Comparison of ENCODE assay signal across 2 cellular contexts in the genomic region with DNA sequence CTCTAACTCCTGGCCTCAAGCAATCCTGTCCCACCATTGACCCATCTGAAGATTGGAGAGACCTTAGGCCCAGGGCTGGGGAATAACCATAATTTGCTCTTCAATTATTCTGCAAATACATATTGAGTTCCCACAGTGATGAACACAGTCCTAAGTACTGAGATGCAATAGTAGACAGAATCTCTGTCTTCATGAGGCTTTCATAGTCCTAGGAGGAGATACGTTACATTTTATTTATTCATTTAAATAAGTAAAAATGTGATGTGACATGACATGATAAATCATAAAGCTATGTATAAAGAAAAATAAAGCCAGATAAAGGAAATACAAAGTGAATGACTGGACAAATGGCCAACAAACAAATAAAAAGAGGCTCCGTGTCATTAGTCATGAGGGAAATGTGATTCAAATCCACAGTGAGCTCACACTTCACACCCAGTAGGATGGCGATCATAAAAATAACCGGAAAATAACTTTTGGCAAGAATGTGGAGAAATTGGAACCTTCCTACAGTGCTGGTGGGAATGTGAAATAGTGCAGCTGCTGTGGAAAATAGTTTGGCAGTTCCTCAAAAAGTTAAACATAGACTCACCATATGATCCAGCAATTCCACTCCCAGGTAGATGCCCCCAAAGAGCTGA.
TF ChIP-seq lines count a peak whose summit lies in the region.

No MANE protein-coding gene starts in this region.

TF ChIP-seq in SK-N-SH, 30 proteins besides CTCF, POLR2A, EP300 and RAD21 (continued from another document and continues in another):
- TF ChIP-seq USF2 (IDR thresholded peaks at IDR 0.05; ENCODE audit: borderline replicate concordance, low read depth, low read length), result no peak
- TF ChIP-seq NFIC (IDR thresholded peaks at IDR 0.05; ENCODE audit: borderline replicate concordance), result peak; percentile 82
- peak; percentile 49; the same call in 1 of the 2 replicates for TF ChIP-seq FOSL2 (IDR thresholded peaks at IDR 0.05; ENCODE audit: borderline replicate concordance, low read depth)
- no peak for TF ChIP-seq REST (IDR thresholded peaks at IDR 0.05; ENCODE audit: low read depth, low read length)
- no peak for TF ChIP-seq CHD2 (IDR thresholded peaks at IDR 0.05; ENCODE audit: low read length, partially characterized antibody)
- no peak for TF ChIP-seq GATA2 (CRISPR knock-in tag; IDR thresholded peaks at IDR 0.05)
- TF ChIP-seq POLR2AphosphoS5 (IDR thresholded peaks at IDR 0.05; ENCODE audit: low read depth, low read length), result peak; percentile 16; the same call in 1 of the 2 replicates
- no peak for TF ChIP-seq IRF3 (IDR thresholded peaks at IDR 0.05; ENCODE audit: low read depth, low read length)
- no peak for TF ChIP-seq NRF1 (IDR thresholded peaks at IDR 0.05; ENCODE audit: low read depth, low read length)
- peak; percentile 78 for TF ChIP-seq PBX3 (IDR thresholded peaks at IDR 0.05)
- TF ChIP-seq RXRA (IDR thresholded peaks at IDR 0.05; ENCODE audit: borderline replicate concordance, low read depth), result no peak; the same call in 1 of the 2 replicates
- TF ChIP-seq, protein P1, sequence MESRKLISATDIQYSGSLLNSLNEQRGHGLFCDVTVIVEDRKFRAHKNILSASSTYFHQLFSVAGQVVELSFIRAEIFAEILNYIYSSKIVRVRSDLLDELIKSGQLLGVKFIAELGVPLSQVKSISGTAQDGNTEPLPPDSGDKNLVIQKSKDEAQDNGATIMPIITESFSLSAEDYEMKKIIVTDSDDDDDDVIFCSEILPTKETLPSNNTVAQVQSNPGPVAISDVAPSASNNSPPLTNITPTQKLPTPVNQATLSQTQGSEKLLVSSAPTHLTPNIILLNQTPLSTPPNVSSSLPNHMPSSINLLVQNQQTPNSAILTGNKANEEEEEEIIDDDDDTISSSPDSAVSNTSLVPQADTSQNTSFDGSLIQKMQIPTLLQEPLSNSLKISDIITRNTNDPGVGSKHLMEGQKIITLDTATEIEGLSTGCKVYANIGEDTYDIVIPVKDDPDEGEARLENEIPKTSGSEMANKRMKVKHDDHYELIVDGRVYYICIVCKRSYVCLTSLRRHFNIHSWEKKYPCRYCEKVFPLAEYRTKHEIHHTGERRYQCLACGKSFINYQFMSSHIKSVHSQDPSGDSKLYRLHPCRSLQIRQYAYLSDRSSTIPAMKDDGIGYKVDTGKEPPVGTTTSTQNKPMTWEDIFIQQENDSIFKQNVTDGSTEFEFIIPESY (IDR thresholded peaks at IDR 0.05; ENCODE audit: borderline replicate concordance, low read depth), result peak; percentile 33; the same call in 1 of the 2 replicates
- TF ChIP-seq TCF12 (IDR thresholded peaks at IDR 0.05), result peak; percentile 77
- no peak for TF ChIP-seq GABPA (IDR thresholded peaks at IDR 0.05; ENCODE audit: low read depth)
- no peak for TF ChIP-seq YY1 (IDR thresholded peaks at IDR 0.05; ENCODE audit: low read depth)
- TF ChIP-seq FOXM1 (IDR thresholded peaks at IDR 0.05; ENCODE audit: low read depth), result no peak
- TF ChIP-seq FOXJ3 (CRISPR knock-in tag; IDR thresholded peaks at IDR 0.05), result no peak
- TF ChIP-seq ELF1 (IDR thresholded peaks at IDR 0.05), result no peak
- TF ChIP-seq MXI1 (IDR thresholded peaks at IDR 0.05; ENCODE audit: low read depth, low read length), result no peak

TF ChIP-seq in WTC11, 78 proteins besides CTCF, POLR2A, EP300 and RAD21 (continued from another document):
- TF ChIP-seq AR (CRISPR knock-in tag; IDR thresholded peaks at IDR 0.05), result no peak
- TF ChIP-seq PRRX2 (CRISPR knock-in tag; IDR thresholded peaks at IDR 0.05), result no peak
- no peak for TF ChIP-seq AFF4 (CRISPR knock-in tag; IDR thresholded peaks at IDR 0.05; ENCODE audit: borderline replicate concordance)
- no peak for TF ChIP-seq ZMAT4 (CRISPR knock-in tag; IDR thresholded peaks at IDR 0.05)
- no peak for TF ChIP-seq E2F1 (CRISPR knock-in tag; IDR thresholded peaks at IDR 0.05)
